ENCODE assay signal across 20 cellular contexts in genomic region chr11:47437746-47438418, GRCh38. TPM values are rescaled to one million over a fixed set of nuclear protein-coding genes. Genes with fewer than 3 reads are reported as not detected.
DNase-seq lines count a peak whose midpoint lies in the region; ATAC-seq and TF ChIP-seq lines count a peak whose summit lies in the region.
"Had no signal": no experiment of that assay in that cellular context is flagged by ENCODE, and none has a peak within 500 bp of the region (broad histone marks: within the 10 kb centered on the region; RNA-seq: fewer than 3 reads in every experiment).

No MANE protein-coding gene starts in this region.

- H3K9ac ChIP-seq in skeletal muscle tissue (ENCODE audit: low read depth in 1 of 3, low read length in 3 of 3), result peak overlapping the region in 2 of 3 donors; percentile 50 to 61

- no peak overlapping the region for H3K4me3 ChIP-seq in astrocyte of the spinal cord (ENCODE audit: low read depth, low read length)
- no peak overlapping the region for H3K4me3 ChIP-seq in left lung
- H3K4me3 ChIP-seq in skeletal muscle tissue (ENCODE audit: low read length in 3 of 3), result peak overlapping the region in 1 of 3 donors; percentile 13

- H3K27ac Mint-ChIP-seq in stimulated activated memory B cell treated with anti-CD40 and anti-IgM and Interleukin-4, amounts not matched to agents 10 μg/mL and 1 μg/mL and 100 μg/mL, for 72 hours, result no peak overlapping the region
- H3K27ac Mint-ChIP-seq: activated CD4-positive, alpha-beta T cell treated with anti-CD3 and anti-CD28 coated beads, Interleukin-2, amount 10 ng/mL, durations not matched to agents 24 days and 14 days; activated naive CD8-positive, alpha-beta T cell treated with anti-CD3 and anti-CD28 coated beads, Interleukin-2, amount 10 ng/mL, durations not matched to agents 7 days and 5 days; CD4-positive, alpha-beta memory T cell had no signal

- H3K27me3 Mint-ChIP-seq in stimulated activated memory B cell treated with anti-CD40 and anti-IgM and Interleukin-4, amounts not matched to agents 10 μg/mL and 1 μg/mL and 100 μg/mL, for 72 hours, result no peaks in the 10 kb centered on the region
- H3K27me3 Mint-ChIP-seq: activated CD4-positive, alpha-beta T cell treated with anti-CD3 and anti-CD28 coated beads, Interleukin-2, amount 10 ng/mL, durations not matched to agents 24 days and 14 days; CD4-positive, alpha-beta memory T cell had no signal

- no peak overlapping the region for H3K4me3 Mint-ChIP-seq in stimulated activated memory B cell treated with anti-CD40 and anti-IgM and Interleukin-4, amounts not matched to agents 10 μg/mL and 1 μg/mL and 100 μg/mL, for 72 hours
- H3K4me3 Mint-ChIP-seq: activated CD4-positive, alpha-beta T cell treated with anti-CD3 and anti-CD28 coated beads, Interleukin-2, amount 10 ng/mL, durations not matched to agents 24 days and 14 days; activated naive CD8-positive, alpha-beta T cell treated with anti-CD3 and anti-CD28 coated beads, Interleukin-2, amount 10 ng/mL, durations not matched to agents 7 days and 5 days had no signal

- no peaks in the 10 kb centered on the region for H3K4me1 Mint-ChIP-seq in stimulated activated memory B cell treated with anti-CD40 and anti-IgM and Interleukin-4, amounts not matched to agents 10 μg/mL and 1 μg/mL and 100 μg/mL, for 72 hours
- H3K4me1 Mint-ChIP-seq: activated CD4-positive, alpha-beta T cell treated with anti-CD3 and anti-CD28 coated beads, Interleukin-2, amount 10 ng/mL, durations not matched to agents 24 days and 14 days; activated naive CD8-positive, alpha-beta T cell treated with anti-CD3 and anti-CD28 coated beads, Interleukin-2, amount 10 ng/mL, durations not matched to agents 7 days and 5 days; CD4-positive, alpha-beta memory T cell had no signal

- H3K4me1 ChIP-seq in left lung (no peaks in the 10 kb centered on the region), skeletal muscle tissue (ENCODE audit: control insufficient read depth in 3 of 3, insufficient read depth in 3 of 3, low read length in 3 of 3) (peaks cover 18 to 20% (median 18%) of the 10 kb centered on the region in 3 donors)

- H3K36me3 ChIP-seq in left lung (no peaks in the 10 kb centered on the region), skeletal muscle tissue (ENCODE audit: control insufficient read depth in 3 of 3, insufficient read depth in 3 of 3, low read length in 3 of 3) (peaks cover 0 to 5% (median 4%) of the 10 kb centered on the region in 3 donors)

- peak; percentile 55 for ATAC-seq in left lung
- no peak for ATAC-seq in stimulated activated memory B cell treated with anti-CD40 and anti-IgM and Interleukin-4, amounts not matched to agents 10 μg/mL and 1 μg/mL and 100 μg/mL, for 72 hours
- no peak for ATAC-seq in GM21786 (IDR thresholded peaks at IDR 0.05; ENCODE audit: unreplicated experiment)

- H3K36me3 Mint-ChIP-seq in stimulated activated memory B cell treated with anti-CD40 and anti-IgM and Interleukin-4, amounts not matched to agents 10 μg/mL and 1 μg/mL and 100 μg/mL, for 72 hours, result no peaks in the 10 kb centered on the region
- H3K36me3 Mint-ChIP-seq: activated naive CD8-positive, alpha-beta T cell treated with anti-CD3 and anti-CD28 coated beads, Interleukin-2, amount 10 ng/mL, durations not matched to agents 7 days and 5 days; CD4-positive, alpha-beta memory T cell had no signal

- TF ChIP-seq CTCF in astrocyte of the spinal cord (IDR thresholded peaks at IDR 0.05; ENCODE audit: low read depth, low read length) (peak; percentile 2), left lung (IDR thresholded peaks at IDR 0.05) (no peak)

- H3K9me3 ChIP-seq in left lung, result no peaks in the 10 kb centered on the region
- H3K9me3 ChIP-seq in skeletal muscle tissue (ENCODE audit: control insufficient read depth in 3 of 3, low read length in 3 of 3), result no peaks in the 10 kb centered on the region

- H3K27me3 ChIP-seq in left lung (no peaks in the 10 kb centered on the region), skeletal muscle tissue (ENCODE audit: control insufficient read depth in 3 of 3, insufficient read depth in 3 of 3, low read length in 3 of 3) (no peaks in the 10 kb centered on the region)

- intact Hi-C loops in left lung (cut with DNase I), result no loop called here

- H3K9me3 Mint-ChIP-seq in stimulated activated memory B cell treated with anti-CD40 and anti-IgM and Interleukin-4, amounts not matched to agents 10 μg/mL and 1 μg/mL and 100 μg/mL, for 72 hours, result no peaks in the 10 kb centered on the region
- H3K9me3 Mint-ChIP-seq: activated CD4-positive, alpha-beta T cell treated with anti-CD3 and anti-CD28 coated beads, Interleukin-2, amount 10 ng/mL, durations not matched to agents 24 days and 14 days; activated naive CD8-positive, alpha-beta T cell treated with anti-CD3 and anti-CD28 coated beads, Interleukin-2, amount 10 ng/mL, durations not matched to agents 7 days and 5 days had no signal

- H3K27ac ChIP-seq in left lung (no peak overlapping the region), skeletal muscle tissue (ENCODE audit: low read depth, low read length) (no peak overlapping the region)
- H3K27ac ChIP-seq: RWPE1 had no signal

- DNase-seq in NCI-H1092 treated with DMSO at 0.1 percent for 48 hours (lab: John Stamatoyannopoulos, UW), result peak; percentile 80
- DNase-seq in astrocyte of the spinal cord (ENCODE audit: low read depth, low spot score), result no peak
- DNase-seq in left lung, result peak in 1 of 2 donors; percentile 49
- DNase-seq in NCI-H510A (lab: John Stamatoyannopoulos, UW), result no peak
- DNase-seq in T-helper 9 cell, result no peak
- DNase-seq: activated CD4-positive, alpha-beta T cell treated with anti-CD3 and anti-CD28 coated beads, Interleukin-2, amount 10 ng/mL, durations not matched to agents 24 days and 14 days; activated naive CD8-positive, alpha-beta T cell treated with anti-CD3 and anti-CD28 coated beads, Interleukin-2, amount 10 ng/mL, durations not matched to agents 7 days and 5 days; activated T-cell treated with anti-CD3 and anti-CD28 coated beads, Interleukin-2, amount 50 U/mL, for 48 hours; CD4-positive, alpha-beta memory T cell; cerebellar nuclear complex; NCI-H1417 treated with DMSO at 0.1 percent for 48 hours; NCI-H748 treated with DMSO at 0.1 percent for 48 hours; retina; stimulated activated CD4-positive, alpha-beta T cell treated with anti-CD3 and anti-CD28 coated beads, Interleukin-4, amount 100 ng/mL, for 24 hours; T-helper 2 cell had no signal

- in situ Hi-C loops in astrocyte of the spinal cord (cut with HindIII; ENCODE audit: low sequenced_read_pairs), result no loop called here

RNA-seq across cellular contexts. Expression of gene RAPSN, which starts 11.1 kb away (rescaled TPM):
- total RNA-seq in left lung (1 to 10 TPM in 1 of 2 donors, under 1 TPM in 1; 0.79 to 1.0 TPM), skeletal muscle tissue (44.9 TPM)

RNA-seq across cellular contexts. Expression of gene PSMC3, which starts 11.6 kb away (rescaled TPM):
- total RNA-seq in left lung (100 to 1,000 TPM in 1 of 2 donors, 10 to 100 TPM in 1; 86.7 to 133 TPM), skeletal muscle tissue (146 TPM)

RNA-seq across cellular contexts. Expression of gene SLC39A13, which starts 29.5 kb away (rescaled TPM):
- total RNA-seq in left lung (10 to 100 TPM; 60.1 to 66.1 TPM), skeletal muscle tissue (16.7 TPM)

RNA-seq across cellular contexts. Expression of gene SPI1, which starts 59.5 kb away (rescaled TPM):
- 100 to 1,000 TPM in 1 of 2 donors, 10 to 100 TPM in 1; 75.6 to 194 TPM for total RNA-seq in left lung
- total RNA-seq in skeletal muscle tissue, result 2.6 TPM
- total RNA-seq: activated CD4-positive, alpha-beta T cell treated with anti-CD3 and anti-CD28 coated beads, Interleukin-2, amount 10 ng/mL, durations not matched to agents 24 days and 14 days; H1 had no signal

Comparison
In these comparisons a context has a peak if more than half of its experiments do, and no peak if none do; other contexts are left out.
1. RNA of gene RAPSN, which starts 11.1 kb away (total RNA-seq): 44.9 TPM in skeletal muscle tissue (single experiment); 0.79 to 1.0 TPM in left lung; every median in the first group is over 10 times any median in the second.